8 cellular contexts compared by ENCODE assay signal in the genomic region with DNA sequence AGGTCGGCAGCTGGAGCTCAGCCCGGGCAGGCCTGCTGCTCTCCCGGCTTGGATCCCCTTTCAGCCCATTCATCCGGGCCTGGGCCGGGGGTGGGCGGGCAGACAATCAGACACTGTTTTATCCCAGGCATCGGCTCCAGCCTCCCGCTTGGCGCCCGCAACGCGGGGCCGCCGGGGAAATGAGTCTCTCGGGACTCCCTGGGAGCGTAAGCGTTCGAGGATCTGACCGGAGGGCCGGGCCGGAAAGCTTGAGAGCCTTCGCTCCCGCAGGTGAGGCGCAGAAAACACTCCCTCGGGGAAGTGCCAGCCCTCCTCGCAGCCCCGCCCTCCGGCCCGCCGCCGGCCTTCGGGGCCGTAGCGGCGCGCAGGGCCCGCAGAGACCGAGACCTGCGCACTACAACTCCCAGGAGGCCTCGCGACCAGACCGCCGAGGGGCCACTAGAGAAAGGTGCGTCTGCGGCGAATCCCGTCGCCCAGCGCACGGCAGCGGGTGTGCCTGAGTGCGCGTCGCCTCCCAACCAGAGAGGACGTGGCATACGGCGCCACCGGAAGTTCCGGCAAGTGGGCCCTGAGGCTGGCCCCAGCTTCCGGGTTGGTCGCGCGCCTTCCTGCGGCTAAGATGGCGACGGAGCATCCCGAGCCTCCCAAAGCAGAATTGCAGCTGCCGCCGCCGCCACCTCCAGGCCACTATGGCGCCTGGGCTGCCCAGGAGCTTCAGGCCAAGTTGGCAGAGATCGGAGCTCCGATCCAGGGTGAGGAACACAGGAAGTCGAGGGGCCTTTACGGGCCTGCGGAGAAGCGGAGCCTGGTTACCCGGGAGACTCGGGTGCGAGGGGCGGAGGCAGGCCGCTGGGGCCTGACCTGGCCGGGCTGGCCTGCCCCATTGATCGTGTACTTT. TPM values are rescaled to one million over a fixed set of nuclear protein-coding genes. Genes with fewer than 3 reads are reported as not detected.
A peak's percentile ranks its signal among the peaks of the same experiment; 100 is the strongest.
DNase-seq lines count a peak whose midpoint lies in the region; ATAC-seq and TF ChIP-seq lines count a peak whose summit lies in the region.

A gene with protein sequence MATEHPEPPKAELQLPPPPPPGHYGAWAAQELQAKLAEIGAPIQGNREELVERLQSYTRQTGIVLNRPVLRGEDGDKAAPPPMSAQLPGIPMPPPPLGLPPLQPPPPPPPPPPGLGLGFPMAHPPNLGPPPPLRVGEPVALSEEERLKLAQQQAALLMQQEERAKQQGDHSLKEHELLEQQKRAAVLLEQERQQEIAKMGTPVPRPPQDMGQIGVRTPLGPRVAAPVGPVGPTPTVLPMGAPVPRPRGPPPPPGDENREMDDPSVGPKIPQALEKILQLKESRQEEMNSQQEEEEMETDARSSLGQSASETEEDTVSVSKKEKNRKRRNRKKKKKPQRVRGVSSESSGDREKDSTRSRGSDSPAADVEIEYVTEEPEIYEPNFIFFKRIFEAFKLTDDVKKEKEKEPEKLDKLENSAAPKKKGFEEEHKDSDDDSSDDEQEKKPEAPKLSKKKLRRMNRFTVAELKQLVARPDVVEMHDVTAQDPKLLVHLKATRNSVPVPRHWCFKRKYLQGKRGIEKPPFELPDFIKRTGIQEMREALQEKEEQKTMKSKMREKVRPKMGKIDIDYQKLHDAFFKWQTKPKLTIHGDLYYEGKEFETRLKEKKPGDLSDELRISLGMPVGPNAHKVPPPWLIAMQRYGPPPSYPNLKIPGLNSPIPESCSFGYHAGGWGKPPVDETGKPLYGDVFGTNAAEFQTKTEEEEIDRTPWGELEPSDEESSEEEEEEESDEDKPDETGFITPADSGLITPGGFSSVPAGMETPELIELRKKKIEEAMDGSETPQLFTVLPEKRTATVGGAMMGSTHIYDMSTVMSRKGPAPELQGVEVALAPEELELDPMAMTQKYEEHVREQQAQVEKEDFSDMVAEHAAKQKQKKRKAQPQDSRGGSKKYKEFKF (plus strand): TSS at position 599 of the 898 bp plus-strand sequence. CDS start 21 bp downstream, at position 620.

- CTCF ChIA-PET in RWPE1 (lab: Yijun Ruan, JAX), result interaction anchor here (0.7 to 4.1 kb wide), 3 partner anchors 16 to 158 kb away, joined by 3 to 32 read pairs (median 5); no protein-coding TSS in a partner anchor

- DNase-seq in EH (ENCODE audit: low read depth) (peak; percentile 98), GOT3 (lab: John Stamatoyannopoulos, UW) (peak; percentile 78), LNCaP clone FGC (ENCODE audit: low read depth) (peak; percentile 97), RWPE1 (ENCODE audit: low spot score) (peak; percentile 94), fibroblast of mammary gland (ENCODE audit: low read depth) (peak; percentile 96)
- DNase-seq in natural killer cell treated with Interleukin-12 subunit alpha and Interleukin-12 subunit beta and Interleukin-15 and Interleukin-18, amount 100 ng/mL, for 72 hours (ENCODE audit: low spot score), result peak; percentile 99
- DNase-seq in stimulated activated naive CD8-positive, alpha-beta T cell treated with anti-CD3 and anti-CD28 coated beads, Interleukin-15, Interleukin-2, amounts not matched to agents 100 U/mL and 50 U/mL, for 24 hours, result peak; percentile 96

- TF ChIP-seq CTCF in LNCaP clone FGC (IDR thresholded peaks at IDR 0.05; ENCODE audit: control insufficient read depth, extremely low read depth, insufficient read depth) (no peak), RWPE1 (conservative IDR thresholded peaks at IDR 0.05; ENCODE audit: low read depth) (no peak), fibroblast of mammary gland (conservative IDR thresholded peaks at IDR 0.05; ENCODE audit: control insufficient read depth, insufficient read depth, low read depth, low read length) (no peak)

- peak; percentile 99 for ATAC-seq in activated T-helper 17 cell treated with anti-CD3 and anti-CD28 coated beads, Interleukin-2, amount 50 U/mL, for 72 hours (replicated peaks)
- peak; percentile 99 for ATAC-seq in natural killer cell treated with Interleukin-12 subunit alpha and Interleukin-12 subunit beta and Interleukin-15 and Interleukin-18, amount 100 ng/mL, for 72 hours
- peak; percentile 99 for ATAC-seq in stimulated activated naive CD8-positive, alpha-beta T cell treated with anti-CD3 and anti-CD28 coated beads, Interleukin-15, Interleukin-2, amounts not matched to agents 100 U/mL and 50 U/mL, for 24 hours

- H3K27me3 Mint-ChIP-seq in activated T-helper 17 cell treated with anti-CD3 and anti-CD28 coated beads, Interleukin-2, amount 50 U/mL, for 72 hours, result no peaks in the 10 kb centered on the region
- peaks cover 0 to 8% of the 10 kb centered on the region in 2 donors for H3K27me3 Mint-ChIP-seq in natural killer cell treated with Interleukin-12 subunit alpha and Interleukin-12 subunit beta and Interleukin-15 and Interleukin-18, amount 100 ng/mL, for 72 hours

- peak within 1 kb of the TSS; percentile 92 for H3K27ac ChIP-seq in RWPE1

- POLR2A ChIA-PET in RWPE1 (lab: Yijun Ruan, JAX; ENCODE audit: low non-redundant PET), result interaction anchor here (0.5 to 1.1 kb wide), 6 partner anchors 11 to 790 kb away, joined by 3 to 13 read pairs (median 5); partner anchors contain the start of gene POLA2

- H3K27ac Mint-ChIP-seq in activated T-helper 17 cell treated with anti-CD3 and anti-CD28 coated beads, Interleukin-2, amount 50 U/mL, for 72 hours, result peak within 1 kb of the TSS; percentile 100
- H3K27ac Mint-ChIP-seq in natural killer cell treated with Interleukin-12 subunit alpha and Interleukin-12 subunit beta and Interleukin-15 and Interleukin-18, amount 100 ng/mL, for 72 hours, result peak within 1 kb of the TSS; percentile 94 to 100

- peaks cover 59% of the 10 kb centered on the region for H3K36me3 Mint-ChIP-seq in activated T-helper 17 cell treated with anti-CD3 and anti-CD28 coated beads, Interleukin-2, amount 50 U/mL, for 72 hours (ENCODE audit: low read depth)
- H3K36me3 Mint-ChIP-seq in natural killer cell treated with Interleukin-12 subunit alpha and Interleukin-12 subunit beta and Interleukin-15 and Interleukin-18, amount 100 ng/mL, for 72 hours, result peaks cover 16% of the 10 kb centered on the region

- peak within 1 kb of the TSS; percentile 99 for H3K4me3 ChIP-seq in LNCaP clone FGC (ENCODE audit: low read depth, low read length)
- H3K4me3 ChIP-seq in fibroblast of mammary gland (ENCODE audit: control insufficient read depth, low read depth, low read length), result peak within 1 kb of the TSS; percentile 98

- H3K4me3 Mint-ChIP-seq in activated T-helper 17 cell treated with anti-CD3 and anti-CD28 coated beads, Interleukin-2, amount 50 U/mL, for 72 hours, result peak within 1 kb of the TSS; percentile 100
- H3K4me3 Mint-ChIP-seq in natural killer cell treated with Interleukin-12 subunit alpha and Interleukin-12 subunit beta and Interleukin-15 and Interleukin-18, amount 100 ng/mL, for 72 hours, result peak within 1 kb of the TSS; percentile 95

- H3K9me3 Mint-ChIP-seq in activated T-helper 17 cell treated with anti-CD3 and anti-CD28 coated beads, Interleukin-2, amount 50 U/mL, for 72 hours, result no peaks in the 10 kb centered on the region
- H3K9me3 Mint-ChIP-seq in natural killer cell treated with Interleukin-12 subunit alpha and Interleukin-12 subunit beta and Interleukin-15 and Interleukin-18, amount 100 ng/mL, for 72 hours, result no peaks in the 10 kb centered on the region

- peaks cover 6% of the 10 kb centered on the region for H3K4me1 Mint-ChIP-seq in activated T-helper 17 cell treated with anti-CD3 and anti-CD28 coated beads, Interleukin-2, amount 50 U/mL, for 72 hours
- peaks cover 23 to 25% of the 10 kb centered on the region in 2 donors for H3K4me1 Mint-ChIP-seq in natural killer cell treated with Interleukin-12 subunit alpha and Interleukin-12 subunit beta and Interleukin-15 and Interleukin-18, amount 100 ng/mL, for 72 hours (ENCODE audit: low read depth in 2 of 2)

RNA-seq across cellular contexts. Expression of the gene that starts here (rescaled TPM):
- 100 to 1,000 TPM; 201 to 237 TPM for total RNA-seq in activated T-helper 17 cell treated with anti-CD3 and anti-CD28 coated beads, Interleukin-2, amount 50 U/mL, for 72 hours
- total RNA-seq in natural killer cell treated with Interleukin-12 subunit alpha and Interleukin-12 subunit beta and Interleukin-15 and Interleukin-18, amount 100 ng/mL, for 72 hours, result 100 to 1,000 TPM; 227 to 286 TPM

Comparison
In these comparisons a context has a peak if more than half of its experiments do, and no peak if none do; other contexts are left out.
1. Peak in every context shown above with its lines: DNase-seq, ATAC-seq, H3K4me3 ChIP-seq and H3K27ac ChIP-seq.